In genomic region chr20:54774423-54774822, GRCh38 we compare ENCODE assay signal across 30 cellular contexts.
"Had no signal": no experiment of that assay in that cellular context is flagged by ENCODE, and none has a peak within 500 bp of the region (broad histone marks: within the 10 kb centered on the region; RNA-seq: fewer than 3 reads in every experiment).

No MANE protein-coding gene starts in this region.

- H3K36me3 ChIP-seq: brain microvascular endothelial cell, esophagus muscularis mucosa, heart left ventricle, spleen, tibial nerve, WERI-Rb-1 had no signal

- DNase-seq: activated CD4-positive, alpha-beta memory T cell treated with anti-CD3 and anti-CD28 coated beads, Interleukin-2, amount 10 ng/mL, durations not matched to agents 7 days and 5 days; activated CD4-positive, alpha-beta T cell treated with anti-CD3 and anti-CD28 coated beads, Interleukin-2, amount 10 ng/mL, durations not matched to agents 7 days and 5 days; activated CD8-positive, alpha-beta memory T cell treated with anti-CD3 and anti-CD28 coated beads, Interleukin-2, amount 50 U/mL, for 48 hours; activated gamma-delta T cell; activated naive CD4-positive, alpha-beta T cell treated with anti-CD3 and anti-CD28 coated beads, Interleukin-2, amount 10 ng/mL, durations not matched to agents 7 days and 5 days; activated naive CD8-positive, alpha-beta T cell treated with anti-CD3 and anti-CD28 coated beads, Interleukin-2, amount 10 ng/mL, durations not matched to agents 7 days and 5 days; activated T-cell treated with anti-CD3 and anti-CD28 coated beads, Interleukin-2, amount 50 U/mL, for 24 hours; brain microvascular endothelial cell; caudate nucleus; cortex of kidney; effector memory CD8-positive, alpha-beta T cell; foreskin keratinocyte; heart left ventricle; hypothalamus; immature natural killer cell; kidney; left colon; mammary epithelial cell; midbrain; naive thymus-derived CD4-positive, alpha-beta T cell; occipital lobe; right cardiac atrium; spleen; stimulated activated CD4-positive, alpha-beta T cell treated with anti-CD3 and anti-CD28 coated beads, Interleukin-2, amount 100 ng/mL, for 48 hours; stimulated activated naive CD4-positive, alpha-beta T cell treated with Interleukin-2 at 50 U/mL for 16 hours; WERI-Rb-1 had no signal

- H3K9me3 Mint-ChIP-seq: activated CD4-positive, alpha-beta memory T cell treated with anti-CD3 and anti-CD28 coated beads, Interleukin-2, amount 10 ng/mL, durations not matched to agents 7 days and 5 days; activated CD4-positive, alpha-beta T cell treated with anti-CD3 and anti-CD28 coated beads, Interleukin-2, amount 10 ng/mL, durations not matched to agents 7 days and 5 days; activated naive CD8-positive, alpha-beta T cell treated with anti-CD3 and anti-CD28 coated beads, Interleukin-2, amount 10 ng/mL, durations not matched to agents 7 days and 5 days; activated T-cell treated with anti-CD3 and anti-CD28 coated beads, Interleukin-2, amount 50 U/mL, for 24 hours had no signal

- H3K36me3 Mint-ChIP-seq: activated naive CD4-positive, alpha-beta T cell treated with anti-CD3 and anti-CD28 coated beads, Interleukin-2, amount 10 ng/mL, durations not matched to agents 7 days and 5 days; activated naive CD8-positive, alpha-beta T cell treated with anti-CD3 and anti-CD28 coated beads, Interleukin-2, amount 10 ng/mL, durations not matched to agents 7 days and 5 days; immature natural killer cell; naive thymus-derived CD4-positive, alpha-beta T cell had no signal

- H3K27me3 Mint-ChIP-seq: activated CD4-positive, alpha-beta memory T cell treated with anti-CD3 and anti-CD28 coated beads, Interleukin-2, amount 10 ng/mL, durations not matched to agents 7 days and 5 days; activated CD4-positive, alpha-beta T cell treated with anti-CD3 and anti-CD28 coated beads, Interleukin-2, amount 10 ng/mL, durations not matched to agents 7 days and 5 days; activated naive CD4-positive, alpha-beta T cell treated with anti-CD3 and anti-CD28 coated beads, Interleukin-2, amount 10 ng/mL, durations not matched to agents 7 days and 5 days; activated naive CD8-positive, alpha-beta T cell treated with anti-CD3 and anti-CD28 coated beads, Interleukin-2, amount 10 ng/mL, durations not matched to agents 7 days and 5 days; activated T-cell treated with anti-CD3 and anti-CD28 coated beads, Interleukin-2, amount 50 U/mL, for 24 hours; effector memory CD8-positive, alpha-beta T cell had no signal

- H3K4me3 ChIP-seq: esophagus muscularis mucosa, heart left ventricle, spleen, tibial nerve had no signal

- H3K4me1 Mint-ChIP-seq: activated CD4-positive, alpha-beta memory T cell treated with anti-CD3 and anti-CD28 coated beads, Interleukin-2, amount 10 ng/mL, durations not matched to agents 7 days and 5 days; activated CD4-positive, alpha-beta T cell treated with anti-CD3 and anti-CD28 coated beads, Interleukin-2, amount 10 ng/mL, durations not matched to agents 7 days and 5 days; activated naive CD4-positive, alpha-beta T cell treated with anti-CD3 and anti-CD28 coated beads, Interleukin-2, amount 10 ng/mL, durations not matched to agents 7 days and 5 days; activated naive CD8-positive, alpha-beta T cell treated with anti-CD3 and anti-CD28 coated beads, Interleukin-2, amount 10 ng/mL, durations not matched to agents 7 days and 5 days; immature natural killer cell; naive thymus-derived CD4-positive, alpha-beta T cell had no signal

- H3K4me3 Mint-ChIP-seq: activated CD4-positive, alpha-beta memory T cell treated with anti-CD3 and anti-CD28 coated beads, Interleukin-2, amount 10 ng/mL, durations not matched to agents 7 days and 5 days; activated CD4-positive, alpha-beta T cell treated with anti-CD3 and anti-CD28 coated beads, Interleukin-2, amount 10 ng/mL, durations not matched to agents 7 days and 5 days; activated naive CD4-positive, alpha-beta T cell treated with anti-CD3 and anti-CD28 coated beads, Interleukin-2, amount 10 ng/mL, durations not matched to agents 7 days and 5 days; activated naive CD8-positive, alpha-beta T cell treated with anti-CD3 and anti-CD28 coated beads, Interleukin-2, amount 10 ng/mL, durations not matched to agents 7 days and 5 days; activated T-cell treated with anti-CD3 and anti-CD28 coated beads, Interleukin-2, amount 50 U/mL, for 24 hours; effector memory CD8-positive, alpha-beta T cell; immature natural killer cell; naive thymus-derived CD4-positive, alpha-beta T cell had no signal

- ATAC-seq: activated CD4-positive, CD25-positive, alpha-beta regulatory T cell treated with anti-CD3 and anti-CD28 coated beads, Interleukin-2, amount 50 U/mL, for 24 hours; effector memory CD8-positive, alpha-beta T cell; foreskin keratinocyte; heart left ventricle; left colon; naive thymus-derived CD4-positive, alpha-beta T cell; right cardiac atrium had no signal

- H3K27ac Mint-ChIP-seq: activated CD4-positive, alpha-beta memory T cell treated with anti-CD3 and anti-CD28 coated beads, Interleukin-2, amount 10 ng/mL, durations not matched to agents 7 days and 5 days; activated CD4-positive, alpha-beta T cell treated with anti-CD3 and anti-CD28 coated beads, Interleukin-2, amount 10 ng/mL, durations not matched to agents 7 days and 5 days; activated naive CD4-positive, alpha-beta T cell treated with anti-CD3 and anti-CD28 coated beads, Interleukin-2, amount 10 ng/mL, durations not matched to agents 7 days and 5 days; activated naive CD8-positive, alpha-beta T cell treated with anti-CD3 and anti-CD28 coated beads, Interleukin-2, amount 10 ng/mL, durations not matched to agents 7 days and 5 days; activated T-cell treated with anti-CD3 and anti-CD28 coated beads, Interleukin-2, amount 50 U/mL, for 24 hours; effector memory CD8-positive, alpha-beta T cell; immature natural killer cell; naive thymus-derived CD4-positive, alpha-beta T cell had no signal

- H3K4me1 ChIP-seq: esophagus muscularis mucosa, foreskin keratinocyte, heart left ventricle, parathyroid adenoma, spleen, tibial nerve had no signal

- H3K9me3 ChIP-seq: esophagus muscularis mucosa, heart left ventricle, spleen, tibial nerve had no signal

- H3K27me3 ChIP-seq: brain microvascular endothelial cell, esophagus muscularis mucosa, foreskin keratinocyte, spleen, tibial nerve had no signal

- H3K9ac ChIP-seq: parathyroid adenoma had no signal

- H3K27ac ChIP-seq: brain microvascular endothelial cell, esophagus muscularis mucosa, foreskin keratinocyte, heart left ventricle, parathyroid adenoma, spleen, tibial nerve, WERI-Rb-1 had no signal
